ENCODE assay signal across 2 cellular contexts in the genomic region with DNA sequence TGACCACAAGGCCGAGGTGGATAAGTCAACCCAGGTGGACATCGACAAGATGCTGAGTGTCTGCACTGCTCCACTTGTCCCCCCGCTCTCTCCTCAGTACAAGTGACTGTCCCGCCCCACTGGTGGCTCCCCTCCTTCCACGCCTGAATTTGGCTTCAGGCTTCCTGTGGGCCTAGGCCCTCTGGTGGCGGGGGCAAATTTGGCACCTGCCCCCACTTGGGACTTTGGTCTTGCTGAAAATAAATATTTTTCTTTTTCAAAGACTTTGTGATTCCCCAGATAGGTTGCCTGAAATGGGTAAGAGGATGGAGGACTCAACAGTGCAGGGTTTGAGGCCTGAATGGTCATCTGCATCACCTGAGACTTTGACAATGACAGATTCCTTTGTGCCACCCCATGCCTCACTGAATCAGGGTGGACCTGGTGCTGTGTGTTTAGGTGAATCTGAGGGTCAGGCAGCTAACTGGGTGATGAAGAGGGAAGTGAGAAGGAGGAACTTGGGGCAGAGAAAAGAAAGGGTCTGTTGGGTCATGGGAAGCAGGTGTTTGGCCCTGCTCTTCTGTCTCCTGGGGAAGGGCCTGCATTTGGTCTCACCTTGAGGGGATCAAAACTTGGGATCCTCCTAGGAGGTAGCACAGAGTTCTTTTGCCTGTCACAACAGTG.
TF ChIP-seq lines count a peak whose summit lies in the region.

No MANE protein-coding gene starts in this region.

TF ChIP-seq in SK-N-SH, 30 proteins besides CTCF, POLR2A, EP300 and RAD21 (continued from another document):
- TF ChIP-seq FOXM1 (IDR thresholded peaks at IDR 0.05; ENCODE audit: low read depth): no peak
- TF ChIP-seq ELF1 (IDR thresholded peaks at IDR 0.05): no peak
- no peak for TF ChIP-seq GATA2 (CRISPR knock-in tag; IDR thresholded peaks at IDR 0.05)
- TF ChIP-seq NRF1 (IDR thresholded peaks at IDR 0.05; ENCODE audit: low read depth, low read length): no peak
- TF ChIP-seq, protein P1, sequence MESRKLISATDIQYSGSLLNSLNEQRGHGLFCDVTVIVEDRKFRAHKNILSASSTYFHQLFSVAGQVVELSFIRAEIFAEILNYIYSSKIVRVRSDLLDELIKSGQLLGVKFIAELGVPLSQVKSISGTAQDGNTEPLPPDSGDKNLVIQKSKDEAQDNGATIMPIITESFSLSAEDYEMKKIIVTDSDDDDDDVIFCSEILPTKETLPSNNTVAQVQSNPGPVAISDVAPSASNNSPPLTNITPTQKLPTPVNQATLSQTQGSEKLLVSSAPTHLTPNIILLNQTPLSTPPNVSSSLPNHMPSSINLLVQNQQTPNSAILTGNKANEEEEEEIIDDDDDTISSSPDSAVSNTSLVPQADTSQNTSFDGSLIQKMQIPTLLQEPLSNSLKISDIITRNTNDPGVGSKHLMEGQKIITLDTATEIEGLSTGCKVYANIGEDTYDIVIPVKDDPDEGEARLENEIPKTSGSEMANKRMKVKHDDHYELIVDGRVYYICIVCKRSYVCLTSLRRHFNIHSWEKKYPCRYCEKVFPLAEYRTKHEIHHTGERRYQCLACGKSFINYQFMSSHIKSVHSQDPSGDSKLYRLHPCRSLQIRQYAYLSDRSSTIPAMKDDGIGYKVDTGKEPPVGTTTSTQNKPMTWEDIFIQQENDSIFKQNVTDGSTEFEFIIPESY (IDR thresholded peaks at IDR 0.05; ENCODE audit: borderline replicate concordance, low read depth): no peak
- no peak for TF ChIP-seq RCOR1 (IDR thresholded peaks at IDR 0.05; ENCODE audit: low read length)
- TF ChIP-seq, protein P2, sequence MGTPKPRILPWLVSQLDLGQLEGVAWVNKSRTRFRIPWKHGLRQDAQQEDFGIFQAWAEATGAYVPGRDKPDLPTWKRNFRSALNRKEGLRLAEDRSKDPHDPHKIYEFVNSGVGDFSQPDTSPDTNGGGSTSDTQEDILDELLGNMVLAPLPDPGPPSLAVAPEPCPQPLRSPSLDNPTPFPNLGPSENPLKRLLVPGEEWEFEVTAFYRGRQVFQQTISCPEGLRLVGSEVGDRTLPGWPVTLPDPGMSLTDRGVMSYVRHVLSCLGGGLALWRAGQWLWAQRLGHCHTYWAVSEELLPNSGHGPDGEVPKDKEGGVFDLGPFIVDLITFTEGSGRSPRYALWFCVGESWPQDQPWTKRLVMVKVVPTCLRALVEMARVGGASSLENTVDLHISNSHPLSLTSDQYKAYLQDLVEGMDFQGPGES (IDR thresholded peaks at IDR 0.05; ENCODE audit: low read depth, low read length): no peak
- no peak for TF ChIP-seq FOXJ3 (CRISPR knock-in tag; IDR thresholded peaks at IDR 0.05)
- no peak for TF ChIP-seq NFIC (IDR thresholded peaks at IDR 0.05; ENCODE audit: borderline replicate concordance)
- no peak for TF ChIP-seq FOSL2 (IDR thresholded peaks at IDR 0.05; ENCODE audit: borderline replicate concordance, low read depth)
- TF ChIP-seq, protein P3, sequence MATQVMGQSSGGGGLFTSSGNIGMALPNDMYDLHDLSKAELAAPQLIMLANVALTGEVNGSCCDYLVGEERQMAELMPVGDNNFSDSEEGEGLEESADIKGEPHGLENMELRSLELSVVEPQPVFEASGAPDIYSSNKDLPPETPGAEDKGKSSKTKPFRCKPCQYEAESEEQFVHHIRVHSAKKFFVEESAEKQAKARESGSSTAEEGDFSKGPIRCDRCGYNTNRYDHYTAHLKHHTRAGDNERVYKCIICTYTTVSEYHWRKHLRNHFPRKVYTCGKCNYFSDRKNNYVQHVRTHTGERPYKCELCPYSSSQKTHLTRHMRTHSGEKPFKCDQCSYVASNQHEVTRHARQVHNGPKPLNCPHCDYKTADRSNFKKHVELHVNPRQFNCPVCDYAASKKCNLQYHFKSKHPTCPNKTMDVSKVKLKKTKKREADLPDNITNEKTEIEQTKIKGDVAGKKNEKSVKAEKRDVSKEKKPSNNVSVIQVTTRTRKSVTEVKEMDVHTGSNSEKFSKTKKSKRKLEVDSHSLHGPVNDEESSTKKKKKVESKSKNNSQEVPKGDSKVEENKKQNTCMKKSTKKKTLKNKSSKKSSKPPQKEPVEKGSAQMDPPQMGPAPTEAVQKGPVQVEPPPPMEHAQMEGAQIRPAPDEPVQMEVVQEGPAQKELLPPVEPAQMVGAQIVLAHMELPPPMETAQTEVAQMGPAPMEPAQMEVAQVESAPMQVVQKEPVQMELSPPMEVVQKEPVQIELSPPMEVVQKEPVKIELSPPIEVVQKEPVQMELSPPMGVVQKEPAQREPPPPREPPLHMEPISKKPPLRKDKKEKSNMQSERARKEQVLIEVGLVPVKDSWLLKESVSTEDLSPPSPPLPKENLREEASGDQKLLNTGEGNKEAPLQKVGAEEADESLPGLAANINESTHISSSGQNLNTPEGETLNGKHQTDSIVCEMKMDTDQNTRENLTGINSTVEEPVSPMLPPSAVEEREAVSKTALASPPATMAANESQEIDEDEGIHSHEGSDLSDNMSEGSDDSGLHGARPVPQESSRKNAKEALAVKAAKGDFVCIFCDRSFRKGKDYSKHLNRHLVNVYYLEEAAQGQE (IDR thresholded peaks at IDR 0.05; ENCODE audit: low read depth, low read length): no peak
- TF ChIP-seq RXRA (IDR thresholded peaks at IDR 0.05; ENCODE audit: borderline replicate concordance, low read depth): no peak
- no peak for TF ChIP-seq JUND (IDR thresholded peaks at IDR 0.05)
- TF ChIP-seq YY1 (IDR thresholded peaks at IDR 0.05; ENCODE audit: low read depth): no peak
- no peak for TF ChIP-seq MXI1 (IDR thresholded peaks at IDR 0.05; ENCODE audit: low read depth, low read length)
- TF ChIP-seq MEF2A (IDR thresholded peaks at IDR 0.05; ENCODE audit: borderline replicate concordance, low read depth): no peak
- no peak for TF ChIP-seq RFX5 (IDR thresholded peaks at IDR 0.05; ENCODE audit: low read length)

TF ChIP-seq in SK-N-SH treated with all-trans-retinoic acid at 6 μM for 48 hours, 23 proteins besides CTCF, POLR2A, EP300 and RAD21 (continued from another document):
- TF ChIP-seq, protein P4, sequence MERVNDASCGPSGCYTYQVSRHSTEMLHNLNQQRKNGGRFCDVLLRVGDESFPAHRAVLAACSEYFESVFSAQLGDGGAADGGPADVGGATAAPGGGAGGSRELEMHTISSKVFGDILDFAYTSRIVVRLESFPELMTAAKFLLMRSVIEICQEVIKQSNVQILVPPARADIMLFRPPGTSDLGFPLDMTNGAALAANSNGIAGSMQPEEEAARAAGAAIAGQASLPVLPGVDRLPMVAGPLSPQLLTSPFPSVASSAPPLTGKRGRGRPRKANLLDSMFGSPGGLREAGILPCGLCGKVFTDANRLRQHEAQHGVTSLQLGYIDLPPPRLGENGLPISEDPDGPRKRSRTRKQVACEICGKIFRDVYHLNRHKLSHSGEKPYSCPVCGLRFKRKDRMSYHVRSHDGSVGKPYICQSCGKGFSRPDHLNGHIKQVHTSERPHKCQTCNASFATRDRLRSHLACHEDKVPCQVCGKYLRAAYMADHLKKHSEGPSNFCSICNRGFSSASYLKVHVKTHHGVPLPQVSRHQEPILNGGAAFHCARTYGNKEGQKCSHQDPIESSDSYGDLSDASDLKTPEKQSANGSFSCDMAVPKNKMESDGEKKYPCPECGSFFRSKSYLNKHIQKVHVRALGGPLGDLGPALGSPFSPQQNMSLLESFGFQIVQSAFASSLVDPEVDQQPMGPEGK (CRISPR knock-in tag; IDR thresholded peaks at IDR 0.05; ENCODE audit: borderline replicate concordance): no peak
